Comparison of ENCODE assay signal across 2 cellular contexts in genomic region chr19:2434267-2434666, GRCh38.
TF ChIP-seq lines count a peak whose summit lies in the region.

No MANE protein-coding gene starts in this region.

TF ChIP-seq in HepG2, 621 proteins besides CTCF, POLR2A, EP300 and RAD21 (continues in another document):
- TF ChIP-seq ZNF629 (CRISPR knock-in tag; conservative IDR thresholded peaks at IDR 0.05) (no peak), GRHL1 (CRISPR knock-in tag; conservative IDR thresholded peaks at IDR 0.05) (no peak), ZZZ3 (CRISPR knock-in tag; IDR thresholded peaks at IDR 0.05; ENCODE audit: borderline replicate concordance) (no peak), MED13 (CRISPR knock-in tag; IDR thresholded peaks at IDR 0.05) (no peak), TBX3 (IDR thresholded peaks at IDR 0.05; ENCODE audit: borderline replicate concordance) (no peak), GTF3A (CRISPR knock-in tag; conservative IDR thresholded peaks at IDR 0.05) (no peak), NKX3-1 (CRISPR knock-in tag; IDR thresholded peaks at IDR 0.05) (no peak), FOXA1 (IDR thresholded peaks at IDR 0.05) (no peak), FOXA1 (CRISPR knock-in tag; IDR thresholded peaks at IDR 0.05) (no peak), PAF1 (CRISPR knock-in tag; IDR thresholded peaks at IDR 0.05) (no peak), HNRNPUL1 (IDR thresholded peaks at IDR 0.05; ENCODE audit: low read depth, low read length) (no peak), KAT7 (CRISPR knock-in tag; IDR thresholded peaks at IDR 0.05; ENCODE audit: borderline replicate concordance) (no peak), NFKB2 (CRISPR knock-in tag; IDR thresholded peaks at IDR 0.05; ENCODE audit: borderline replicate concordance) (no peak), JUND (CRISPR knock-in tag; IDR thresholded peaks at IDR 0.05) (no peak), GPN1 (CRISPR knock-in tag; IDR thresholded peaks at IDR 0.05; ENCODE audit: borderline replicate concordance) (no peak)
- TF ChIP-seq, protein P1, sequence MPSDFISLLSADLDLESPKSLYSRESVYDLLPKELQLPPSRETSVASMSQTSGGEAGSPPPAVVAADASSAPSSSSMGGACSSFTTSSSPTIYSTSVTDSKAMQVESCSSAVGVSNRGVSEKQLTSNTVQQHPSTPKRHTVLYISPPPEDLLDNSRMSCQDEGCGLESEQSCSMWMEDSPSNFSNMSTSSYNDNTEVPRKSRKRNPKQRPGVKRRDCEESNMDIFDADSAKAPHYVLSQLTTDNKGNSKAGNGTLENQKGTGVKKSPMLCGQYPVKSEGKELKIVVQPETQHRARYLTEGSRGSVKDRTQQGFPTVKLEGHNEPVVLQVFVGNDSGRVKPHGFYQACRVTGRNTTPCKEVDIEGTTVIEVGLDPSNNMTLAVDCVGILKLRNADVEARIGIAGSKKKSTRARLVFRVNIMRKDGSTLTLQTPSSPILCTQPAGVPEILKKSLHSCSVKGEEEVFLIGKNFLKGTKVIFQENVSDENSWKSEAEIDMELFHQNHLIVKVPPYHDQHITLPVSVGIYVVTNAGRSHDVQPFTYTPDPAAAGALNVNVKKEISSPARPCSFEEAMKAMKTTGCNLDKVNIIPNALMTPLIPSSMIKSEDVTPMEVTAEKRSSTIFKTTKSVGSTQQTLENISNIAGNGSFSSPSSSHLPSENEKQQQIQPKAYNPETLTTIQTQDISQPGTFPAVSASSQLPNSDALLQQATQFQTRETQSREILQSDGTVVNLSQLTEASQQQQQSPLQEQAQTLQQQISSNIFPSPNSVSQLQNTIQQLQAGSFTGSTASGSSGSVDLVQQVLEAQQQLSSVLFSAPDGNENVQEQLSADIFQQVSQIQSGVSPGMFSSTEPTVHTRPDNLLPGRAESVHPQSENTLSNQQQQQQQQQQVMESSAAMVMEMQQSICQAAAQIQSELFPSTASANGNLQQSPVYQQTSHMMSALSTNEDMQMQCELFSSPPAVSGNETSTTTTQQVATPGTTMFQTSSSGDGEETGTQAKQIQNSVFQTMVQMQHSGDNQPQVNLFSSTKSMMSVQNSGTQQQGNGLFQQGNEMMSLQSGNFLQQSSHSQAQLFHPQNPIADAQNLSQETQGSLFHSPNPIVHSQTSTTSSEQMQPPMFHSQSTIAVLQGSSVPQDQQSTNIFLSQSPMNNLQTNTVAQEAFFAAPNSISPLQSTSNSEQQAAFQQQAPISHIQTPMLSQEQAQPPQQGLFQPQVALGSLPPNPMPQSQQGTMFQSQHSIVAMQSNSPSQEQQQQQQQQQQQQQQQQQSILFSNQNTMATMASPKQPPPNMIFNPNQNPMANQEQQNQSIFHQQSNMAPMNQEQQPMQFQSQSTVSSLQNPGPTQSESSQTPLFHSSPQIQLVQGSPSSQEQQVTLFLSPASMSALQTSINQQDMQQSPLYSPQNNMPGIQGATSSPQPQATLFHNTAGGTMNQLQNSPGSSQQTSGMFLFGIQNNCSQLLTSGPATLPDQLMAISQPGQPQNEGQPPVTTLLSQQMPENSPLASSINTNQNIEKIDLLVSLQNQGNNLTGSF (CRISPR knock-in tag; IDR thresholded peaks at IDR 0.05), result no peak

TF ChIP-seq in IMR-90, 13 proteins besides CTCF, POLR2A, EP300 and RAD21:
- TF ChIP-seq RCOR1 (IDR thresholded peaks at IDR 0.05; ENCODE audit: insufficient replicate concordance, low read length), result no peak
TF ChIP-seq in IMR-90: peak in this region for 0.
